In genomic region chr15:80191897-80192595, GRCh38 we compare ENCODE assay signal across 21 cellular contexts. TPM values are rescaled to one million over a fixed set of nuclear protein-coding genes. Genes with fewer than 3 reads are reported as not detected.
DNase-seq lines count a peak whose midpoint lies in the region; TF ChIP-seq lines count a peak whose summit lies in the region.
"Had no signal": no experiment of that assay in that cellular context is flagged by ENCODE, and none has a peak within 500 bp of the region (broad histone marks: within the 10 kb centered on the region; RNA-seq: fewer than 3 reads in every experiment).

No MANE protein-coding gene starts in this region.

- H3K36me3 ChIP-seq in Caco-2 (ENCODE audit: control insufficient read depth, insufficient read depth, low read length): no peaks in the 10 kb centered on the region; the same call in 1 of the 2 replicates
- H3K36me3 ChIP-seq in endodermal cell (ENCODE audit: control insufficient read depth, insufficient read depth, low read length): peaks cover 4% of the 10 kb centered on the region
- H3K36me3 ChIP-seq: BE2C had no signal

- H3K4me3 ChIP-seq in Caco-2 (ENCODE audit: low read depth, low read length) (no peak overlapping the region), endodermal cell (ENCODE audit: low read length) (no peak overlapping the region)
- H3K4me3 ChIP-seq: A549; BLaER1 treated with 17β-estradiol and CSF1 and Interleukin-3, amounts not matched to agents 10 nM and 100 nM had no signal

- no peak overlapping the region for H3K27ac ChIP-seq in endodermal cell (ENCODE audit: low read depth, low read length)
- H3K27ac ChIP-seq: A549; BLaER1 treated with 17β-estradiol and CSF1 and Interleukin-3, amounts not matched to agents 10 nM and 100 nM had no signal

- WGBS in endodermal cell (ENCODE audit: insufficient coverage in 1 of 2, insufficient read length in 1 of 2), 2 experiments: 85 to 88% methylated on average over 3 to 7 of the region's 8 CpGs

- no peak for TF ChIP-seq CTCF in Caco-2 (IDR thresholded peaks at IDR 0.05; ENCODE audit: insufficient read depth in 1 of 2, low read depth in 1 of 2, low read length in 1 of 2, severe bottlenecking in 1 of 2, unreplicated experiment in 1 of 2)
- TF ChIP-seq CTCF in endodermal cell (conservative IDR thresholded peaks at IDR 0.05): no peak

- BruUV-seq in Caco-2 (replicated peaks; lab: Mats Ljungman, UMichigan): no TSS peak

- H3K4me1 ChIP-seq in Caco-2 (peaks cover 22% of the 10 kb centered on the region), endodermal cell (ENCODE audit: control insufficient read depth, insufficient read depth, low read length) (peaks cover 6% of the 10 kb centered on the region)
- H3K4me1 ChIP-seq: A549; BE2C; BLaER1 treated with 17β-estradiol and CSF1 and Interleukin-3, amounts not matched to agents 10 nM and 100 nM had no signal

- H3K4me1 Mint-ChIP-seq in Caco-2 (ENCODE audit: low read depth, unreplicated experiment) (peaks cover 8% of the 10 kb centered on the region), endodermal cell (peaks cover 10% of the 10 kb centered on the region)
- H3K4me1 Mint-ChIP-seq: CD14-positive monocyte; CD8-positive, alpha-beta memory T cell had no signal

- no peak overlapping the region for H3K9ac ChIP-seq in endodermal cell (ENCODE audit: extremely low read depth, low read length, poor library complexity, severe bottlenecking)
- H3K9ac ChIP-seq: BLaER1 treated with 17β-estradiol and CSF1 and Interleukin-3, amounts not matched to agents 10 nM and 100 nM had no signal

- H3K36me3 Mint-ChIP-seq in Caco-2 (ENCODE audit: insufficient read depth, unreplicated experiment): no peaks in the 10 kb centered on the region
- H3K36me3 Mint-ChIP-seq in endodermal cell (ENCODE audit: low read depth): no peaks in the 10 kb centered on the region

- intact Hi-C loops in Caco-2 (cut with micrococcal nuclease; ENCODE audit: unreplicated experiment): no loop called here

- CTCF ChIA-PET in Caco-2 (lab: Charles Lee): interaction anchor here (0.6 kb wide), 1 partner anchor 118 kb away, joined by 3 read pairs; no protein-coding TSS in a partner anchor

- POLR2A ChIA-PET in Caco-2 (lab: Charles Lee): no interaction called here

- H3K27ac Mint-ChIP-seq in Caco-2 (ENCODE audit: unreplicated experiment) (peak overlapping the region; percentile 80), endodermal cell (no peak overlapping the region)
- H3K27ac Mint-ChIP-seq: CD4-positive, alpha-beta T cell had no signal

- H3K4me3 Mint-ChIP-seq in Caco-2 (ENCODE audit: unreplicated experiment): no peak overlapping the region
- H3K4me3 Mint-ChIP-seq in endodermal cell: no peak overlapping the region
- H3K4me3 Mint-ChIP-seq: CD14-positive monocyte; CD4-positive, alpha-beta T cell; CD8-positive, alpha-beta memory T cell had no signal

- DNase-seq in Caco-2 (peak in 1 of 2 experiments; percentile 50), HuH-7.5 (ENCODE audit: low spot score) (peak; percentile 69), endodermal cell (peak; percentile 7), islet precursor cell (peak; percentile 21), NCI-H187 treated with DMSO at 0.1 percent for 48 hours (lab: John Stamatoyannopoulos, UW) (no peak), DMS79 (lab: John Stamatoyannopoulos, UW) (no peak)
- DNase-seq in activated CD8-positive, alpha-beta memory T cell treated with anti-CD3 and anti-CD28 coated beads, Interleukin-2, amount 50 U/mL, for 48 hours: no peak
- DNase-seq: 8988T; ACHN; AML-193; BE2C; Calu3; CD4-positive, alpha-beta T cell; CD8-positive, alpha-beta memory T cell; DMS53; DND-41; GOT3; HCEC 1CT had no signal

- H3K27me3 Mint-ChIP-seq in Caco-2 (ENCODE audit: insufficient read depth, unreplicated experiment): no peaks in the 10 kb centered on the region
- H3K27me3 Mint-ChIP-seq in endodermal cell (ENCODE audit: insufficient read depth): no peaks in the 10 kb centered on the region
- H3K27me3 Mint-ChIP-seq: CD4-positive, alpha-beta T cell; CD8-positive, alpha-beta memory T cell had no signal

- no peaks in the 10 kb centered on the region for H3K9me3 Mint-ChIP-seq in Caco-2 (ENCODE audit: unreplicated experiment)
- H3K9me3 Mint-ChIP-seq in endodermal cell: no peaks in the 10 kb centered on the region
- H3K9me3 Mint-ChIP-seq: CD4-positive, alpha-beta T cell; CD8-positive, alpha-beta memory T cell had no signal

- H3K27me3 ChIP-seq in Caco-2 (replicated peaks; ENCODE audit: control insufficient read depth, insufficient read depth, low read length) (no peaks in the 10 kb centered on the region), endodermal cell (ENCODE audit: control insufficient read depth, insufficient read depth, low read length, poor library complexity, severe bottlenecking) (no peaks in the 10 kb centered on the region)
- H3K27me3 ChIP-seq: BE2C; BLaER1 treated with 17β-estradiol and CSF1 and Interleukin-3, amounts not matched to agents 10 nM and 100 nM had no signal

- no peaks in the 10 kb centered on the region for H3K9me3 ChIP-seq in Caco-2
- H3K9me3 ChIP-seq in endodermal cell (ENCODE audit: control insufficient read depth, low read length): no peaks in the 10 kb centered on the region
- H3K9me3 ChIP-seq: A549, BE2C had no signal

RNA-seq across cellular contexts. Expression of gene FAH, which starts 39.2 kb away (rescaled TPM):
- total RNA-seq in Caco-2 (2022) (20.4 TPM in 2 replicates), endodermal cell (10 to 100 TPM; 11.9 to 14.2 TPM)
- 19.5 TPM for polyA plus RNA-seq in endodermal cell (2013, experiment 1 of 2)
- 15.9 TPM for polyA plus RNA-seq in endodermal cell (2013, experiment 2 of 2)

RNA-seq across cellular contexts. Expression of gene CTXND1, which starts 60.0 kb away (rescaled TPM):
- 0.05 and 0.14 TPM in 2 replicates for total RNA-seq in Caco-2 (2022)
- under 1 TPM in 1 of 2 donors, not detected in 1; 0.04 TPM for total RNA-seq in endodermal cell
- polyA plus RNA-seq in endodermal cell (2013, experiment 1 of 2): 0.57 TPM
- 0.62 TPM for polyA plus RNA-seq in endodermal cell (2013, experiment 2 of 2)
- total RNA-seq: Calu3; CD4-positive, alpha-beta T cell; CD8-positive, alpha-beta memory T cell had no signal
- polyA plus RNA-seq: A549; CD14-positive monocyte; CD8-positive, alpha-beta memory T cell had no signal

Comparison
In these comparisons a context has a peak if more than half of its experiments do, and no peak if none do; other contexts are left out.
1. DNase-seq: peak in HuH-7.5 (single experiment), endodermal cell (single experiment) and islet precursor cell (single experiment); none in activated CD8-positive, alpha-beta memory T cell treated with anti-CD3 and anti-CD28 coated beads, Interleukin-2, amount 50 U/mL, for 48 hours (single experiment), NCI-H187 treated with DMSO at 0.1 percent for 48 hours (single experiment) and DMS79 (single experiment).